In genomic region chr17:8826808-8827435, GRCh38 we compare ENCODE assay signal across 21 cellular contexts. TPM values are rescaled to one million over a fixed set of nuclear protein-coding genes. Genes with fewer than 3 reads are reported as not detected.
DNase-seq lines count a peak whose midpoint lies in the region; ATAC-seq, FAIRE-seq and TF ChIP-seq lines count a peak whose summit lies in the region.
"Had no signal": no experiment of that assay in that cellular context is flagged by ENCODE, and none has a peak within 500 bp of the region (broad histone marks: within the 10 kb centered on the region; RNA-seq: fewer than 3 reads in every experiment).

No MANE protein-coding gene starts in this region.

- no peak overlapping the region for H4K91ac ChIP-seq in neuronal stem cell (ENCODE audit: low read depth, low read length, poor library complexity)

- no peak overlapping the region for H3K4me2 ChIP-seq in neuronal stem cell (ENCODE audit: insufficient read depth, low read length, poor library complexity, severe bottlenecking)

- FAIRE-seq in frontal cortex (lab: Jason Lieb, UNC): no peak
- FAIRE-seq: G401.6 had no signal

- DNase-seq in activated CD8-positive, alpha-beta memory T cell treated with anti-CD3 and anti-CD28 coated beads, Interleukin-2, amount 50 U/mL, for 48 hours: peak; percentile 41
- DNase-seq in endothelial cell (ENCODE audit: low spot score) (no peak), neuronal stem cell (ENCODE audit: low spot score) (no peak), DMS 273 (lab: John Stamatoyannopoulos, UW; ENCODE audit: unreplicated experiment) (no peak), frontal cortex (ENCODE audit: low spot score in 2 of 2) (no peak)
- DNase-seq: DMS 273 treated with DMSO at 0.1 percent for 48 hours, GOT3, NCI-H1092, NCI-H2081, NCI-H2171 treated with DMSO at 0.1 percent for 48 hours, NCI-H446 had no signal

- no peak overlapping the region for H3K27ac Mint-ChIP-seq in endothelial cell (ENCODE audit: unreplicated experiment)

- ATAC-seq in GM18505 (IDR thresholded peaks at IDR 0.05; ENCODE audit: unreplicated experiment) (no peak), HG03442 (IDR thresholded peaks at IDR 0.05; ENCODE audit: unreplicated experiment) (no peak), GM21447 (IDR thresholded peaks at IDR 0.05; ENCODE audit: unreplicated experiment) (no peak)
- ATAC-seq: HCT116 had no signal

- peak overlapping the region; percentile 49 for H3K23ac ChIP-seq in neuronal stem cell (ENCODE audit: low read depth, low read length, poor library complexity)

- H3K27me3 Mint-ChIP-seq in endothelial cell (ENCODE audit: unreplicated experiment): peaks cover 3% of the 10 kb centered on the region

- peaks cover 0 to 2% of the 10 kb centered on the region in 2 donors for H3K4me1 ChIP-seq in neuronal stem cell (ENCODE audit: control insufficient read depth in 2 of 2, insufficient read depth in 1 of 2, low read depth in 1 of 2, low read length in 2 of 2)
- H3K4me1 ChIP-seq: Peyer's patch had no signal

- peaks cover 4% of the 10 kb centered on the region for H3K36me3 Mint-ChIP-seq in endothelial cell (ENCODE audit: low read depth, unreplicated experiment)

- peak overlapping the region; percentile 43 for H2BK120ac ChIP-seq in neuronal stem cell (ENCODE audit: low read depth, low read length)

- H3K79me1 ChIP-seq in neuronal stem cell (ENCODE audit: low read depth, low read length): no peaks in the 10 kb centered on the region

- no peaks in the 10 kb centered on the region for H3K9me3 Mint-ChIP-seq in endothelial cell (ENCODE audit: unreplicated experiment)

- peak overlapping the region; percentile 28 for H3K4me3 Mint-ChIP-seq in endothelial cell (ENCODE audit: unreplicated experiment)
- H3K4me3 Mint-ChIP-seq: CD14-positive monocyte had no signal

- no CpG with 5 or more reads among the region's 19 CpGs for WGBS in neuronal stem cell (ENCODE audit: extremely low coverage in 2 of 2, insufficient read length in 2 of 2, insufficient replicate concordance in 1 of 2), 2 donors

- H2BK5ac ChIP-seq in neuronal stem cell (ENCODE audit: low read length): no peak overlapping the region

- peak overlapping the region in 1 of 2 donors; percentile 63 for H3K4me3 ChIP-seq in neuronal stem cell (ENCODE audit: low read length in 2 of 2)
- H3K4me3 ChIP-seq: Peyer's patch had no signal

- peaks cover 5% of the 10 kb centered on the region for H3K4me1 Mint-ChIP-seq in endothelial cell (ENCODE audit: unreplicated experiment)
- H3K4me1 Mint-ChIP-seq: CD14-positive monocyte had no signal

- peak overlapping the region; percentile 61 for H3K9ac ChIP-seq in neuronal stem cell (ENCODE audit: low read depth, low read length, poor library complexity)

- H2AFZ ChIP-seq in neuronal stem cell (ENCODE audit: low read length): no peak overlapping the region

- no peaks in the 10 kb centered on the region for H3K36me3 ChIP-seq in neuronal stem cell (replicated peaks in 1 of 2; ENCODE audit: control insufficient read depth in 2 of 2, insufficient read depth in 2 of 2, low read length in 2 of 2)
- H3K36me3 ChIP-seq: Peyer's patch had no signal

- peak; percentile 17 for TF ChIP-seq POLR2A in GM18505 (IDR thresholded peaks at IDR 0.05; ENCODE audit: borderline replicate concordance, extremely low read depth, insufficient read depth, insufficient read length)

- peak overlapping the region; percentile 42 for H2BK12ac ChIP-seq in neuronal stem cell (ENCODE audit: low read length)

- H3K9me3 ChIP-seq in neuronal stem cell (replicated peaks in 1 of 2; ENCODE audit: control insufficient read depth in 2 of 2, insufficient read depth in 1 of 2, low read depth in 1 of 2, low read length in 2 of 2): peaks cover 3% of the 10 kb centered on the region in 2 donors
- H3K9me3 ChIP-seq: Peyer's patch had no signal

- TF ChIP-seq CTCF in endothelial cell (IDR thresholded peaks at IDR 0.05; ENCODE audit: unreplicated experiment): no peak

- H3K27me3 ChIP-seq in neuronal stem cell (ENCODE audit: control insufficient read depth in 3 of 3, insufficient read depth in 3 of 3, low read depth in 1 of 3, low read length in 3 of 3): no peaks in the 10 kb centered on the region
- H3K27me3 ChIP-seq: Peyer's patch had no signal

- no peak overlapping the region for H3K27ac ChIP-seq in neuronal stem cell (replicated peaks; ENCODE audit: low read length)
- H3K27ac ChIP-seq: Peyer's patch had no signal

- H2AK5ac ChIP-seq in neuronal stem cell (ENCODE audit: low read depth, low read length): peak overlapping the region; percentile 77

- no peak overlapping the region for H4K8ac ChIP-seq in neuronal stem cell (ENCODE audit: low read depth, low read length)

- H2BK15ac ChIP-seq in neuronal stem cell (ENCODE audit: low read length): peak overlapping the region; percentile 12

- H3K4ac ChIP-seq in neuronal stem cell (ENCODE audit: low read length): no peak overlapping the region

- peak overlapping the region; percentile 84 for H3K18ac ChIP-seq in neuronal stem cell (ENCODE audit: low read length)

- H3K14ac ChIP-seq in neuronal stem cell (ENCODE audit: low read length): peak overlapping the region; percentile 65

RNA-seq across cellular contexts. Expression of gene MFSD6L, which starts 27.8 kb away (rescaled TPM):
- total RNA-seq in endothelial cell (ENCODE audit: unreplicated experiment) (not detected), frontal cortex (not detected)
- polyA plus RNA-seq in neuronal stem cell (2013, experiment 1 of 2): not detected
- not detected for polyA plus RNA-seq in neuronal stem cell (2013, experiment 2 of 2)
- total RNA-seq: HT1080, MCF 10A, SK-MEL-5 had no signal

RNA-seq across cellular contexts. Expression of gene PIK3R6, which starts 40.6 kb away (rescaled TPM):
- 0.56 TPM for total RNA-seq in endothelial cell (ENCODE audit: unreplicated experiment)
- polyA plus RNA-seq in neuronal stem cell (2013, experiment 1 of 2): not detected
- not detected for polyA plus RNA-seq in neuronal stem cell (2013, experiment 2 of 2)
- total RNA-seq in frontal cortex: under 0.01 TPM
- total RNA-seq: HT1080, MCF 10A had no signal
